ENCODE assay signal across 14 cellular contexts in the genomic region with DNA sequence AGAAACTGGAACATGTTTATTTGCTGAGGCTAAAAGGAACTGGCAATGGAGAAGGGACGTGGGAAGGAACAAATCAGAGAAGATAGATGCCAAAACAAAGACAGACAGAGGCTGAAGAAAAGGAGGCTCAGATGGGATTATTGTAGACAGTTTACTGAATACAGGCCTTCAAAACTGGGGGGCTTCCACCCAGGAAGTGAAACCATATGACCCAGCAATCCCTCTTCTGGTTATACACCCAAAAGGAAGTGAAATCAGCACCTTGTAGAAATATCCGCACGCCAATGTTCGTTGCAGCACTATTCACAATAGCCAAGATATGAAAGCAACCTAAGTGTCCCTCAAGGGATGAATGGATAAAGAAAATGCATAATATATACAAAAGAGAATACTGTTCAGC.
DNase-seq lines count a peak whose midpoint lies in the region; ATAC-seq and TF ChIP-seq lines count a peak whose summit lies in the region.
"Had no signal": no experiment of that assay in that cellular context is flagged by ENCODE, and none has a peak within 500 bp of the region (broad histone marks: within the 10 kb centered on the region; RNA-seq: fewer than 3 reads in every experiment).

No MANE protein-coding gene starts in this region.

- intact Hi-C loops in CD14-positive monocyte (cut with micrococcal nuclease), result no loop called here

- no peaks in the 10 kb centered on the region for H3K27me3 Mint-ChIP-seq in CD14-positive monocyte (ENCODE audit: low read depth in 3 of 3)
- H3K27me3 Mint-ChIP-seq: progenitor cell of endocrine pancreas had no signal

- ATAC-seq in GM18499 (IDR thresholded peaks at IDR 0.05; ENCODE audit: insufficient read depth, unreplicated experiment), result peak; percentile 25
- peak; percentile 32 for ATAC-seq in GM19455 (IDR thresholded peaks at IDR 0.05; ENCODE audit: unreplicated experiment)
- ATAC-seq in HG02852 (IDR thresholded peaks at IDR 0.05; ENCODE audit: unreplicated experiment), result peak; percentile 47
- ATAC-seq: esophagus mucosa had no signal

- no peak for TF ChIP-seq CTCF in CD14-positive monocyte (IDR thresholded peaks at IDR 0.05)

- peaks cover 30% of the 10 kb centered on the region for H3K4me1 Mint-ChIP-seq in CD14-positive monocyte

- peak overlapping the region in 1 of 2 donors; percentile 56 for H3K4me3 Mint-ChIP-seq in CD14-positive monocyte

- peaks cover 0 to 2% (median 0%) of the 10 kb centered on the region in 7 donors for H3K9me3 Mint-ChIP-seq in CD14-positive monocyte

- H3K27ac Mint-ChIP-seq in CD14-positive monocyte, result peak overlapping the region in 1 of 7 donors; percentile 7
- H3K27ac Mint-ChIP-seq: progenitor cell of endocrine pancreas had no signal

- peak; percentile 86 for DNase-seq in MV-4-11 (lab: John Stamatoyannopoulos, UW)
- DNase-seq in CD14-positive monocyte (ENCODE audit: low spot score), result no peak
- no peak for DNase-seq in GDM1 (lab: John Stamatoyannopoulos, UW)
- DNase-seq in DMS53 (lab: John Stamatoyannopoulos, UW), result no peak
- DNase-seq in activated CD4-positive, alpha-beta T cell treated with anti-CD3 and anti-CD28 coated beads, Interleukin-2, amount 50 U/mL, for 4 hours, result no peak
- DNase-seq: activated naive CD4-positive, alpha-beta T cell treated with Interleukin-2 at 50 U/mL for 16 hours; EL; NCI-H1092 treated with DMSO at 0.1 percent for 48 hours; SW 1271 had no signal

- H3K36me3 Mint-ChIP-seq in CD14-positive monocyte, result no peaks in the 10 kb centered on the region
